9 cellular contexts compared by ENCODE assay signal in genomic region chr14:102819790-102820330, GRCh38. TPM values are rescaled to one million over a fixed set of nuclear protein-coding genes. Genes with fewer than 3 reads are reported as not detected.
DNase-seq lines count a peak whose midpoint lies in the region; ATAC-seq and TF ChIP-seq lines count a peak whose summit lies in the region.
"Had no signal": no experiment of that assay in that cellular context is flagged by ENCODE, and none has a peak within 500 bp of the region (broad histone marks: within the 10 kb centered on the region; RNA-seq: fewer than 3 reads in every experiment).

No MANE protein-coding gene starts in this region.

- CTCF ChIA-PET in CD8-positive, alpha-beta memory T cell (lab: Charles Lee): interaction anchor here (1.2 to 1.5 kb wide), 2 partner anchors 8 to 25 kb away, joined by 3 read pairs; no protein-coding TSS in a partner anchor

- no peak overlapping the region for H3K27ac ChIP-seq in CD8-positive, alpha-beta memory T cell (ENCODE audit: low read depth, low read length)
- H3K27ac ChIP-seq in dorsolateral prefrontal cortex (peak overlapping the region in 19 of 59 donors; percentile 1 to 59 (median 27)), ascending aorta (no peak overlapping the region)

- POLR2A ChIA-PET in CD8-positive, alpha-beta memory T cell (lab: Charles Lee): interaction anchor here (0.6 kb wide), 1 partner anchor 318 kb away, joined by 3 read pairs; no protein-coding TSS in a partner anchor

- ATAC-seq in GM19452 (IDR thresholded peaks at IDR 0.05; ENCODE audit: unreplicated experiment) (peak; percentile 28), HG03354 (IDR thresholded peaks at IDR 0.05; ENCODE audit: poor library complexity, severe bottlenecking, unreplicated experiment) (peak; percentile 22)

- no peak overlapping the region for H3K4me3 ChIP-seq in CD8-positive, alpha-beta memory T cell (ENCODE audit: low read length)
- peak overlapping the region in 40 of 59 donors; percentile 2 to 47 (median 24) for H3K4me3 ChIP-seq in dorsolateral prefrontal cortex
- no peak overlapping the region for H3K4me3 ChIP-seq in ascending aorta

- no peaks in the 10 kb centered on the region for H3K27me3 ChIP-seq in CD8-positive, alpha-beta memory T cell (ENCODE audit: insufficient read depth, low read length, poor library complexity, severe bottlenecking)
- H3K27me3 ChIP-seq in dorsolateral prefrontal cortex (no peaks in the 10 kb centered on the region), ascending aorta (no peaks in the 10 kb centered on the region)

- intact Hi-C loops in dorsolateral prefrontal cortex (cut with DNase I): no loop called here
- intact Hi-C loops in ascending aorta (cut with DNase I): no loop called here

- H3K9me3 Mint-ChIP-seq in CD8-positive, alpha-beta memory T cell: no peaks in the 10 kb centered on the region
- H3K9me3 Mint-ChIP-seq: neural crest cell had no signal

- H3K9me3 ChIP-seq in CD8-positive, alpha-beta memory T cell (ENCODE audit: low read length): no peaks in the 10 kb centered on the region
- no peaks in the 10 kb centered on the region for H3K9me3 ChIP-seq in ascending aorta

- peaks cover 71 to 92% (median 90%) of the 10 kb centered on the region in 3 donors for H3K4me1 Mint-ChIP-seq in CD8-positive, alpha-beta memory T cell

- no peak for TF ChIP-seq CTCF in dorsolateral prefrontal cortex (IDR thresholded peaks at IDR 0.05 in 54 of 56, conservative IDR thresholded peaks at IDR 0.05 in 2 of 56; ENCODE audit: low read depth in 1 of 56, partially characterized antibody in 56 of 56)
- no peak for TF ChIP-seq CTCF in ascending aorta (IDR thresholded peaks at IDR 0.05)

- peaks cover 45% of the 10 kb centered on the region for H3K4me1 ChIP-seq in CD8-positive, alpha-beta memory T cell (ENCODE audit: insufficient read depth, low read length)
- peaks cover 0 to under 1% of the 10 kb centered on the region in 2 donors for H3K4me1 ChIP-seq in ascending aorta

- peaks cover 8 to 23% (median 12%) of the 10 kb centered on the region in 3 donors for H3K36me3 Mint-ChIP-seq in CD8-positive, alpha-beta memory T cell

- DNase-seq in CD8-positive, alpha-beta memory T cell: no peak
- peak in 2 of 10 donors; percentile 39 to 47 for DNase-seq in dorsolateral prefrontal cortex
- DNase-seq in DMS153 (lab: John Stamatoyannopoulos, UW): no peak
- DNase-seq in ascending aorta (ENCODE audit: low spot score in 2 of 2): no peak
- DNase-seq in activated CD4-positive, alpha-beta T cell treated with anti-CD3 and anti-CD28 coated beads, Interleukin-2, amount 50 U/mL, for 4 hours: no peak
- DNase-seq in NCI-H345 treated with DMSO at 0.1 percent for 48 hours (lab: John Stamatoyannopoulos, UW; ENCODE audit: unreplicated experiment): no peak

- H3K36me3 ChIP-seq in CD8-positive, alpha-beta memory T cell (ENCODE audit: insufficient read depth, low read length): no peaks in the 10 kb centered on the region
- H3K36me3 ChIP-seq in ascending aorta: no peaks in the 10 kb centered on the region

- peak overlapping the region; percentile 48 to 86 (median 81) for H3K4me3 Mint-ChIP-seq in CD8-positive, alpha-beta memory T cell
- H3K4me3 Mint-ChIP-seq: neural crest cell had no signal

- H3K27me3 Mint-ChIP-seq in CD8-positive, alpha-beta memory T cell: no peaks in the 10 kb centered on the region

- peak overlapping the region; percentile 72 to 95 (median 90) for H3K27ac Mint-ChIP-seq in CD8-positive, alpha-beta memory T cell

RNA-seq across cellular contexts. Expression of gene TRAF3, which starts 42.6 kb away (rescaled TPM):
- total RNA-seq in CD8-positive, alpha-beta memory T cell: 10 to 100 TPM; 61.6 to 62.0 TPM
- polyA plus RNA-seq in CD8-positive, alpha-beta memory T cell: 16.3 TPM
- total RNA-seq in dorsolateral prefrontal cortex (10 to 100 TPM; 30.1 to 66.2 (median 43.2) TPM), ascending aorta (12.2 TPM)

Comparison
In these comparisons a context has a peak if more than half of its experiments do, and no peak if none do; other contexts are left out.
1. H3K4me3 ChIP-seq: peak in dorsolateral prefrontal cortex (40 of 59); none in CD8-positive, alpha-beta memory T cell (single experiment) and ascending aorta (0 of 2).